In the genomic region with DNA sequence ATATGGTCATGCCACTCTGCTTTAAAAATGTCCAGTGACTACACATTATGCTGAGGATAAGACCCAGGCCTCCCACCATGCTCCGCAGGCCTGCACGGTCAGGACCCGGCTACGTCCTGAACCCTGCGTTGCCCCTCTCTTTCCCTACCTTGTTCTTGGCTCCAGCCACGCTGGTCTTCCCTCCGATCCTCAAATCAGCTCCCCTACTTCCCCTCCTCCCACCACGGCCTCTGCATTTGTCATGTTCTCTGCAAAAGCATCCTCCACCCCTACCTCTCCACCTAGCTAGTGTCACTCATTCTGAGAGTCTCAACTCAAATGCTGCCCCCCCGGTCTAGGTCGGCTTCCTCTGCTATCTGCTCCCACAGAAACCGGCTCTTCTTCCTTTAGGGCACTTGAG, we compare ENCODE assay signal across 1 cellular context.
TF ChIP-seq lines count a peak whose summit lies in the region.

No MANE protein-coding gene starts in this region.

TF ChIP-seq in GM12878, 131 proteins besides CTCF, POLR2A, EP300 and RAD21:
- TF ChIP-seq SPI1 (IDR thresholded peaks at IDR 0.05; ENCODE audit: borderline replicate concordance, insufficient read depth, low read depth, low read length) (no peak), POLR2AphosphoS5 (IDR thresholded peaks at IDR 0.05; ENCODE audit: low read length) (peak; percentile 44; the same call in 1 of the 2 replicates), POLR2AphosphoS2 (IDR thresholded peaks at IDR 0.05; ENCODE audit: low read depth, low read length) (0 out of 2 replicates have a peak, but pooled peaks have one; percentile 4)
